In the genomic region with DNA sequence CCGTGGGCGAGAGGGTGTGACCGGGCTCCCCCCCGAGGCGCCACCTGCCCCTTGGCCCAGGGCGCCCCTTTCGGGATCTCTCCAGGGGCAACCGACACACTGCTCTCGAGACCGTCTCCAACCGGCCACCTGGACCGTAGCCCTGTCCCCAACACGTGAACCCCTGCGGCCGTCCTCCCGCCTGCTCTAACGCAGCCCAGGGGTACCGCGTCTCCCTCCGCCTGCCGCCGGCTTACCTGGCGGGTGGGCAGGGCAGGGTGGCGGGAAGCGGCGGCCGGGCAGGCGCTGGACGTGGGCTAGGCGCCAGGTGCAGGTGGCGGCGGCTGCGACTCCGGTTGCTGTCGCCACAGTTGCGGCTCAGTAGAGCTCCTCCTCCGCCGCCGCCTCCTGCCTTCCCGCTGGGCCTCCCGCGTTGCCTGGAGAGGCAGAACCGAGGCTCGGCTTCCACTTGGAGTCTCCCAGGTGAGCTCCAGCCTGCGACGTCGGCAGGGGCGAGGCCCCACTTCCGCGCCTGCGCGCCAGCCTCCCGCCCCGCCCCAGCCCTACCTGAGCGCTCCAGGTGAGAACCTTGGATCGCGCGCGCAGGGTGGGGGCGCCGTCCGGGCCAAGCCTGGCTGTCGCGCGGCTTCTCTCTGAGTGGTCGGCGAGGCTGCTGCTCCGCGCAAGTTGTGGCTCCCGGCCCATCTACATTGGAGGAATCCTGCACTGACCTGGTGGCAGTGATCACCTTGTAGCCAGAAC, we compare ENCODE assay signal across 8 cellular contexts. TPM values are rescaled to one million over a fixed set of nuclear protein-coding genes. Genes with fewer than 3 reads are reported as not detected.
DNase-seq lines count a peak whose midpoint lies in the region; ATAC-seq, FAIRE-seq and TF ChIP-seq lines count a peak whose summit lies in the region.

GALNT3 (minus strand) TSS at position 469 of the 741 bp plus-strand sequence. CDS start 23,547 bp downstream, outside the sequence.

- H3K4me3 ChIP-seq in LNCaP clone FGC (ENCODE audit: low read depth, low read length) (peak within 1 kb of the TSS; percentile 85), dorsolateral prefrontal cortex (peak within 1 kb of the TSS; percentile 51 to 79 (median 66)), lung (peak within 1 kb of the TSS; percentile 57), stomach (peak within 1 kb of the TSS; percentile 52 to 63 (median 54))

- 1% methylated on average over 47 to 70 of the region's 70 CpGs for WGBS in lung, 2 donors
- WGBS in stomach, 5 donors = 0 to 1% (median 0%) methylated on average over 7 to 70 of the region's 70 CpGs

- intact Hi-C loops in dorsolateral prefrontal cortex (cut with DNase I) (no loop called here), stomach (cut with DNase I; ENCODE audit: low total_unique reads) (no loop called here)

- H3K9me3 ChIP-seq in lung (ENCODE audit: control insufficient read depth in 2 of 2, insufficient read depth in 1 of 2, low read length in 1 of 2) (no peaks in the 10 kb centered on the region), stomach (no peaks in the 10 kb centered on the region)

- ATAC-seq in GM21723 (IDR thresholded peaks at IDR 0.05; ENCODE audit: unreplicated experiment) (peak; percentile 42), lung (ENCODE audit: insufficient read depth, low FRiP score) (peak; percentile 92)

- TF ChIP-seq POLR2A in stomach (IDR thresholded peaks at IDR 0.05) = peak in 1 of 4 donors; percentile 74

- peak; percentile 14 for DNase-seq in EL
- peak; percentile 77 for DNase-seq in LNCaP clone FGC (ENCODE audit: low read depth)
- peak in 3 of 4 experiments; percentile 2 to 4 (median 4) for DNase-seq in activated CD4-positive, CD25-positive, alpha-beta regulatory T cell (lab: John Stamatoyannopoulos, UW)
- DNase-seq in dorsolateral prefrontal cortex = peak in 8 of 10 donors; percentile 18 to 58 (median 43)
- DNase-seq in lung (ENCODE audit: low spot score) = peak; percentile 92
- peak; percentile 96 for DNase-seq in stomach
- no peak for DNase-seq in GM19239 (ENCODE audit: insufficient read length, low spot score)

- H3K4me1 ChIP-seq in lung (ENCODE audit: control insufficient read depth in 2 of 2, insufficient read depth in 2 of 2, low read length in 2 of 2) (peaks cover 5 to 9% of the 10 kb centered on the region in 2 donors), stomach (peaks cover 11 to 53% (median 25%) of the 10 kb centered on the region in 4 donors)

- H3K36me3 ChIP-seq in lung (ENCODE audit: control insufficient read depth in 2 of 2, insufficient read depth in 2 of 2, low read length in 2 of 2) = no peaks in the 10 kb centered on the region
- H3K36me3 ChIP-seq in stomach = no peaks in the 10 kb centered on the region

- TF ChIP-seq EP300 in stomach (IDR thresholded peaks at IDR 0.05) = no peak

- FAIRE-seq in GM19239 (lab: Jason Lieb, UNC) = no peak

- H3K27me3 ChIP-seq in dorsolateral prefrontal cortex = peaks cover 0 to 21% (median 0%) of the 10 kb centered on the region in 45 donors
- H3K27me3 ChIP-seq in lung (ENCODE audit: control insufficient read depth, insufficient read depth) = no peaks in the 10 kb centered on the region
- H3K27me3 ChIP-seq in stomach = peaks cover 0 to 21% (median 11%) of the 10 kb centered on the region in 3 donors

- TF ChIP-seq CTCF in LNCaP clone FGC (IDR thresholded peaks at IDR 0.05; ENCODE audit: control insufficient read depth, extremely low read depth, insufficient read depth) (no peak), dorsolateral prefrontal cortex (IDR thresholded peaks at IDR 0.05 in 54 of 56, conservative IDR thresholded peaks at IDR 0.05 in 2 of 56; ENCODE audit: low read depth in 1 of 56, partially characterized antibody in 56 of 56) (no peak), lung (IDR thresholded peaks at IDR 0.05; ENCODE audit: control extremely low read depth, extremely low read depth) (no peak), stomach (IDR thresholded peaks at IDR 0.05) (no peak)

- H3K27ac ChIP-seq in dorsolateral prefrontal cortex = peak within 1 kb of the TSS in 17 of 59 donors; percentile 6 to 71 (median 34)
- H3K27ac ChIP-seq in lung (ENCODE audit: low read depth in 1 of 2, low read length in 1 of 2) = peak within 1 kb of the TSS in 1 of 2 donors; percentile 93
- peak within 1 kb of the TSS; percentile 90 to 99 (median 96) for H3K27ac ChIP-seq in stomach

RNA-seq across cellular contexts. Expression of gene GALNT3, which starts in this region (rescaled TPM):
- total RNA-seq in dorsolateral prefrontal cortex = 1 to 10 TPM; 1.4 to 8.4 (median 4.3) TPM
- 10 to 100 TPM; 26.6 to 41.9 TPM for total RNA-seq in lung
- 10 to 100 TPM; 15.4 to 19.0 TPM for polyA plus RNA-seq in lung
- total RNA-seq in stomach = 100 to 1,000 TPM in 1 of 5 donors, 10 to 100 TPM in 4; 15.2 to 134 (median 80.8) TPM
- polyA plus RNA-seq in stomach = 10 to 100 TPM; 16.2 to 32.7 (median 24.2) TPM
